In genomic region chr5:6680922-6681321, GRCh38 we compare ENCODE assay signal across 29 cellular contexts.
"Had no signal": no experiment of that assay in that cellular context is flagged by ENCODE, and none has a peak within 500 bp of the region (broad histone marks: within the 10 kb centered on the region; RNA-seq: fewer than 3 reads in every experiment).

No MANE protein-coding gene starts in this region.

- H3K36me3 ChIP-seq: adrenal gland, ascending aorta, brain microvascular endothelial cell, breast epithelium, cardiac muscle cell had no signal

- H3K4me1 ChIP-seq: adrenal gland, ascending aorta, body of pancreas, breast epithelium had no signal

- H3K9me3 ChIP-seq: adrenal gland, ascending aorta, body of pancreas, breast epithelium had no signal

- H3K4me3 ChIP-seq: adrenal gland, ascending aorta, body of pancreas, breast epithelium, cardiac muscle cell had no signal

- DNase-seq: activated effector memory CD4-positive, alpha-beta T cell treated with anti-CD3 and anti-CD28 coated beads, Interleukin-2, amount 50 U/mL, for 16 hours; activated effector memory CD4-positive, alpha-beta T cell treated with Interleukin-2 at 50 U/mL for 16 hours; activated gamma-delta T cell; activated gamma-delta T cell treated with Interleukin-2 at 50 U/mL for 16 hours; activated naive CD4-positive, alpha-beta T cell; activated naive CD4-positive, alpha-beta T cell treated with anti-CD3 and anti-CD28 coated beads for 36 hours; activated naive CD4-positive, alpha-beta T cell treated with anti-CD3 and anti-CD28 coated beads, Interleukin-2, amount 10 ng/mL, durations not matched to agents 7 days and 5 days; activated naive CD4-positive, alpha-beta T cell treated with Interleukin-2 at 50 U/mL for 16 hours; activated naive CD8-positive, alpha-beta T cell treated with anti-CD3 and anti-CD28 coated beads for 36 hours; activated naive CD8-positive, alpha-beta T cell treated with anti-CD3 and anti-CD28 coated beads, Interleukin-2, amount 10 ng/mL, durations not matched to agents 7 days and 5 days; activated naive CD8-positive, alpha-beta T cell treated with anti-CD3 and anti-CD28 coated beads, Interleukin-2, amount 50 U/mL, for 24 hours; activated T-cell treated with anti-CD3 and anti-CD28 coated beads, Interleukin-2, amount 50 U/mL, for 1 hour; activated T-cell treated with anti-CD3 and anti-CD28 coated beads, Interleukin-2, amount 50 U/mL, for 24 hours; activated T-cell treated with anti-CD3 and anti-CD28 coated beads, Interleukin-2, amount 50 U/mL, for 4 hours; activated T-cell treated with anti-CD3 and anti-CD28 coated beads, Interleukin-2, amount 50 U/mL, for 48 hours; activated T-cell treated with anti-CD3 and anti-CD28 coated beads, Interleukin-2, amount 50 U/mL, for 72 hours; adrenal gland; amniotic stem cell; amygdala; anterior cingulate cortex; aorta; body of pancreas; brain microvascular endothelial cell; caudate nucleus; central memory CD4-positive, alpha-beta T cell; cerebellar nuclear complex had no signal

- H3K27ac ChIP-seq: adrenal gland, ascending aorta, body of pancreas, brain microvascular endothelial cell, breast epithelium, cardiac muscle cell had no signal
